In the genomic region with DNA sequence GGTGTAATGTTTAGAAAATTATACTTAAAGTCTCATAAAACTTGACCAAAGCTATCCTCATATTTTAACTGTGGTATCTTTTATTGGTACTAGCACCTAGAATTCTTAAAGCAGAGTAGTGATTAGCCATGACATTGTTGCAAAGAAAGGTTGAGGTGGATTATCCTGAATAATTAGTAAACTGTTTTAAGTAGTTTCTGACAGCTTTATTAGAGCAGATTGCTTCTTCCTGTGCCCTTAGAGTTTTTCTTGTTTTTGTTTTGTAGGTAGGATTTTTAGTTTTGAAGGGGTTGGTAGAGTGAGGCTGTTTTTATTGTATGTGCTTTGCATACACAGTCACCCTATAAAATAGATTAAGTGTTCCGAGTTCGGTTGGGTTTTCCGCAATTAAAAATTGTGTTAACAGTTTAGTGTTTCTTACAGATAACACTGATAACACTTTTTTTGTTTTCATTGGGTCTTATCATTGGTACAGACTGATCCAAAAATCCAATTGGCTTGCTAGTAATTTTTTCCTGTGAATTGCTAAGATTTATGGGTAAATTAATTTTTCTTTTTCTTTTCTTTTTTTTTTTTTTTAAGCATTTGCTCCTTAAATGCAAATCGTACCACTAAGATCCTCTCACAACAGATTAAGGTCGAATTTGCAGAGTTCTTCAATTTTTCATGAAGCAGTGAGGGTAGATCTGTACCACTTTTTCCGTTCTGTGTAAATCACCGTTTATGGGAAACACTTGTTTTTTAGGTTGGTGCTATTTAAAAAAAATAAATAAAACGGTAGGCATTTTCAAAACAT, we compare ENCODE assay signal across 9 cellular contexts. TPM values are rescaled to one million over a fixed set of nuclear protein-coding genes. Genes with fewer than 3 reads are reported as not detected.
DNase-seq lines count a peak whose midpoint lies in the region; ATAC-seq, FAIRE-seq and TF ChIP-seq lines count a peak whose summit lies in the region.
"Had no signal": no experiment of that assay in that cellular context is flagged by ENCODE, and none has a peak within 500 bp of the region (broad histone marks: within the 10 kb centered on the region; RNA-seq: fewer than 3 reads in every experiment).

No MANE protein-coding gene starts in this region.

- peaks cover 71% of the 10 kb centered on the region for H4K20me1 ChIP-seq in astrocyte (ENCODE audit: insufficient read depth, low read length)

- H3K4me2 ChIP-seq in astrocyte (ENCODE audit: low read length), result peak overlapping the region; percentile 89

- 6 to 7% methylated on average over 8 of the region's 8 CpGs for WGBS in upper lobe of left lung, 2 donors

- TF ChIP-seq POLR2A in upper lobe of left lung (IDR thresholded peaks at IDR 0.05), result no peak

- H3K9me3 ChIP-seq in astrocyte (ENCODE audit: insufficient read depth, low read depth, low read length), result no peaks in the 10 kb centered on the region
- no peaks in the 10 kb centered on the region for H3K9me3 ChIP-seq in upper lobe of left lung

- H3K9ac ChIP-seq in astrocyte (ENCODE audit: low read length), result peak overlapping the region; percentile 100

- ATAC-seq in memory B cell (ENCODE audit: low read depth) (no peak), upper lobe of left lung (ENCODE audit: low FRiP score in 2 of 2) (no peak), HG03565 (IDR thresholded peaks at IDR 0.05; ENCODE audit: unreplicated experiment) (no peak)

- CTCF ChIA-PET in activated naive CD4-positive, alpha-beta T cell treated with anti-CD3 and anti-CD28 coated beads for 36 hours (lab: Charles Lee), result interaction anchor here (0.7 to 1.0 kb wide), 3 partner anchors 75 to 448 kb away, joined by 3 read pairs; no protein-coding TSS in a partner anchor

- H3K27ac Mint-ChIP-seq in activated naive CD4-positive, alpha-beta T cell treated with anti-CD3 and anti-CD28 coated beads for 36 hours, result peak overlapping the region; percentile 100
- peak overlapping the region; percentile 8 for H3K27ac Mint-ChIP-seq in astrocyte (ENCODE audit: unreplicated experiment)
- peak overlapping the region; percentile 99 for H3K27ac Mint-ChIP-seq in memory B cell

- H3K9me3 Mint-ChIP-seq in activated naive CD4-positive, alpha-beta T cell treated with anti-CD3 and anti-CD28 coated beads for 36 hours, result no peaks in the 10 kb centered on the region
- H3K9me3 Mint-ChIP-seq in astrocyte (ENCODE audit: unreplicated experiment) (peaks cover 2% of the 10 kb centered on the region), memory B cell (no peaks in the 10 kb centered on the region)

- H3K36me3 ChIP-seq in astrocyte (ENCODE audit: insufficient read depth, low read length) (peaks cover 31% of the 10 kb centered on the region), upper lobe of left lung (peaks cover 15 to 17% (median 15%) of the 10 kb centered on the region in 4 donors)

- no peak for DNase-seq in activated naive CD4-positive, alpha-beta T cell treated with anti-CD3 and anti-CD28 coated beads for 36 hours
- no peak for DNase-seq in activated naive CD4-positive, alpha-beta T cell treated with Interleukin-2 at 50 U/mL for 16 hours
- DNase-seq in astrocyte (ENCODE audit: low read depth) (no peak), memory B cell (ENCODE audit: low spot score in 2 of 2) (no peak), upper lobe of left lung (no peak), activated gamma-delta T cell treated with Interleukin-2 at 50 U/mL for 16 hours (no peak), nucleus accumbens (lab: John Stamatoyannopoulos, UW) (no peak)
- DNase-seq: activated CD4-positive, CD25-positive, alpha-beta regulatory T cell had no signal

- H3K4me1 ChIP-seq in astrocyte (ENCODE audit: insufficient read depth, low read length) (peaks cover 25% of the 10 kb centered on the region), upper lobe of left lung (peaks cover 46 to 58% (median 51%) of the 10 kb centered on the region in 4 donors)

- TF ChIP-seq CTCF in astrocyte (IDR thresholded peaks at IDR 0.05; ENCODE audit: insufficient read depth, low read depth, low read length), result no peak
- no peak for TF ChIP-seq CTCF in upper lobe of left lung (IDR thresholded peaks at IDR 0.05)

- intact Hi-C loops in activated naive CD4-positive, alpha-beta T cell treated with anti-CD3 and anti-CD28 coated beads for 36 hours (cut with micrococcal nuclease), result loop anchor here (1.0 kb wide), 1 partner anchor 10 kb away; no protein-coding TSS in a partner anchor

- H3K79me2 ChIP-seq in astrocyte (ENCODE audit: insufficient read depth, low read length), result peaks cover 86% of the 10 kb centered on the region

- H3K27me3 Mint-ChIP-seq in activated naive CD4-positive, alpha-beta T cell treated with anti-CD3 and anti-CD28 coated beads for 36 hours (ENCODE audit: low read depth), result no peaks in the 10 kb centered on the region
- no peaks in the 10 kb centered on the region for H3K27me3 Mint-ChIP-seq in astrocyte (ENCODE audit: low read depth, unreplicated experiment)
- no peaks in the 10 kb centered on the region for H3K27me3 Mint-ChIP-seq in memory B cell

- H2AFZ ChIP-seq in astrocyte (ENCODE audit: low read depth, low read length), result no peak overlapping the region

- H3K27ac ChIP-seq in astrocyte (ENCODE audit: low read depth, low read length), result no peak overlapping the region
- peak overlapping the region in 1 of 4 donors; percentile 24 for H3K27ac ChIP-seq in upper lobe of left lung

- peaks cover 54% of the 10 kb centered on the region for H3K36me3 Mint-ChIP-seq in activated naive CD4-positive, alpha-beta T cell treated with anti-CD3 and anti-CD28 coated beads for 36 hours (ENCODE audit: low read depth)
- H3K36me3 Mint-ChIP-seq in astrocyte (ENCODE audit: low read depth, unreplicated experiment), result peaks cover 4% of the 10 kb centered on the region
- H3K36me3 Mint-ChIP-seq in memory B cell, result peaks cover 17% of the 10 kb centered on the region

- H3K4me3 Mint-ChIP-seq in activated naive CD4-positive, alpha-beta T cell treated with anti-CD3 and anti-CD28 coated beads for 36 hours, result peak overlapping the region; percentile 100
- H3K4me3 Mint-ChIP-seq in astrocyte (ENCODE audit: unreplicated experiment) (peak overlapping the region; percentile 97), memory B cell (peak overlapping the region; percentile 77)

- H3K4me1 Mint-ChIP-seq in activated naive CD4-positive, alpha-beta T cell treated with anti-CD3 and anti-CD28 coated beads for 36 hours (ENCODE audit: low read depth), result peaks cover 42% of the 10 kb centered on the region
- peaks cover 31% of the 10 kb centered on the region for H3K4me1 Mint-ChIP-seq in astrocyte (ENCODE audit: low read depth, unreplicated experiment)
- peaks cover 28% of the 10 kb centered on the region for H3K4me1 Mint-ChIP-seq in memory B cell

- TF ChIP-seq EP300 in upper lobe of left lung (IDR thresholded peaks at IDR 0.05), result no peak

- no peak for FAIRE-seq in astrocyte (lab: Jason Lieb, UNC)

- H3K4me3 ChIP-seq in astrocyte (ENCODE audit: insufficient read depth, low read depth, low read length) (peak overlapping the region; percentile 78), upper lobe of left lung (peak overlapping the region in 3 of 4 donors; percentile 68 to 78 (median 73))

- H3K27me3 ChIP-seq in astrocyte (ENCODE audit: insufficient read depth, low read length) (no peaks in the 10 kb centered on the region), upper lobe of left lung (no peaks in the 10 kb centered on the region)

RNA-seq across cellular contexts. Expression of a gene that starts 2.1 kb away (rescaled TPM):
- 1 to 10 TPM; 1.3 to 2.2 TPM for total RNA-seq in activated naive CD4-positive, alpha-beta T cell treated with anti-CD3 and anti-CD28 coated beads for 36 hours
- total RNA-seq in astrocyte (5.7 and 6.1 TPM in 2 replicates), upper lobe of left lung (10 to 100 TPM in 1 of 6 donors, 1 to 10 TPM in 5; 1.8 to 21.0 (median 4.3) TPM)

RNA-seq across cellular contexts. Expression of a gene that starts 3.0 kb away (rescaled TPM):
- total RNA-seq in activated naive CD4-positive, alpha-beta T cell treated with anti-CD3 and anti-CD28 coated beads for 36 hours, result 100 to 1,000 TPM; 145 to 150 TPM
- total RNA-seq in astrocyte, result 75.6 and 90.1 TPM in 2 replicates
- total RNA-seq in upper lobe of left lung, result 10 to 100 TPM; 38.2 to 97.1 (median 62.8) TPM

Comparison
In these comparisons a context has a peak if more than half of its experiments do, and no peak if none do; other contexts are left out.
1. H3K27ac Mint-ChIP-seq: peak in every context shown above with its lines; median percentile 100 in activated naive CD4-positive, alpha-beta T cell treated with anti-CD3 and anti-CD28 coated beads for 36 hours; 99 in memory B cell; 8 in astrocyte.